Comparison of ENCODE assay signal across 27 cellular contexts in genomic region chr7:73972614-73973013, GRCh38. TPM values are rescaled to one million over a fixed set of nuclear protein-coding genes. Genes with fewer than 3 reads are reported as not detected.
"Had no signal": no experiment of that assay in that cellular context is flagged by ENCODE, and none has a peak within 500 bp of the region (broad histone marks: within the 10 kb centered on the region; RNA-seq: fewer than 3 reads in every experiment).

No MANE protein-coding gene starts in this region.

- H3K27ac ChIP-seq: body of pancreas, esophagus muscularis mucosa, foreskin keratinocyte, heart right ventricle, left ventricle myocardium inferior, transverse colon, uterus, WERI-Rb-1 had no signal

- ATAC-seq: activated CD4-positive, CD25-positive, alpha-beta regulatory T cell treated with anti-CD3 and anti-CD28 coated beads, Interleukin-2, amount 50 U/mL, for 24 hours; activated T-helper 17 cell treated with anti-CD3 and anti-CD28 coated beads, Interleukin-2, amount 50 U/mL, for 72 hours; body of pancreas; naive thymus-derived CD4-positive, alpha-beta T cell; SK-N-SH treated with all-trans-retinoic acid at 6 μM for 48 hours; T-helper 17 cell had no signal

- H3K36me3 ChIP-seq: esophagus muscularis mucosa, heart right ventricle, left ventricle myocardium inferior, transverse colon, uterus, WERI-Rb-1 had no signal

- H3K4me3 ChIP-seq: body of pancreas, esophagus muscularis mucosa, heart right ventricle, left ventricle myocardium inferior, smooth muscle cell, transverse colon, uterus had no signal

- H3K27me3 ChIP-seq: body of pancreas, esophagus muscularis mucosa, transverse colon, uterus had no signal

- H3K4me1 ChIP-seq: body of pancreas, foreskin keratinocyte, heart right ventricle, left ventricle myocardium inferior had no signal

- H3K9me3 ChIP-seq: body of pancreas, esophagus muscularis mucosa, heart right ventricle, left ventricle myocardium inferior, transverse colon, uterus had no signal

- FAIRE-seq: colon had no signal

- DNase-seq: activated CD4-positive, alpha-beta T cell treated with anti-CD3 and anti-CD28 coated beads for 48 hours; activated CD4-positive, alpha-beta T cell treated with anti-CD3 and anti-CD28 coated beads, Interleukin-2, amount 50 U/mL, for 48 hours; activated CD8-positive, alpha-beta memory T cell treated with anti-CD3 and anti-CD28 coated beads, Interleukin-2, amount 50 U/mL, for 4 hours; activated naive CD4-positive, alpha-beta T cell; activated T-cell treated with anti-CD3 and anti-CD28 coated beads, Interleukin-2, amount 50 U/mL, for 24 hours; dermis blood vessel endothelial cell; effector CD4-positive, alpha-beta T cell; foreskin keratinocyte; midbrain; naive thymus-derived CD4-positive, alpha-beta T cell; occipital lobe; stimulated activated CD4-positive, alpha-beta T cell treated with anti-CD3 and anti-CD28 coated beads, Interleukin-15, amount 100 ng/mL, for 24 hours; stimulated activated naive CD4-positive, alpha-beta T cell; T-helper 17 cell; T1000; transverse colon; uterus; WERI-Rb-1 had no signal

RNA-seq across cellular contexts. Expression of gene ELN, which starts 55.4 kb away (rescaled TPM):
- total RNA-seq: activated T-helper 17 cell treated with anti-CD3 and anti-CD28 coated beads, Interleukin-2, amount 50 U/mL, for 72 hours; foreskin keratinocyte; T-helper 17 cell had no signal
- polyA plus RNA-seq: foreskin keratinocyte; naive thymus-derived CD4-positive, alpha-beta T cell; smooth muscle cell had no signal
